Comparison of ENCODE assay signal across 24 cellular contexts in genomic region chr14:36672095-36672494, GRCh38. TPM values are rescaled to one million over a fixed set of nuclear protein-coding genes. Genes with fewer than 3 reads are reported as not detected.
DNase-seq lines count a peak whose midpoint lies in the region; ATAC-seq and TF ChIP-seq lines count a peak whose summit lies in the region.
"Had no signal": no experiment of that assay in that cellular context is flagged by ENCODE, and none has a peak within 500 bp of the region (broad histone marks: within the 10 kb centered on the region; RNA-seq: fewer than 3 reads in every experiment).

No MANE protein-coding gene starts in this region.

- H3K27me3 ChIP-seq in psoas muscle (ENCODE audit: insufficient read depth in 3 of 3, low read length in 2 of 3) = peaks cover 4 to 60% (median 8%) of the 10 kb centered on the region in 3 donors
- no peaks in the 10 kb centered on the region for H3K27me3 ChIP-seq in MM.1S (replicated peaks; ENCODE audit: insufficient read depth, low read length)

- intact Hi-C loops in psoas muscle (cut with DNase I) = no loop called here

- H3K27me3 Mint-ChIP-seq in immature natural killer cell (ENCODE audit: low read depth in 3 of 3) = peaks cover 2 to 6% (median 2%) of the 10 kb centered on the region in 3 donors

- 66 to 83% (median 70%) methylated on average over 4 of the region's 4 CpGs for WGBS in psoas muscle, 3 donors

- no peaks in the 10 kb centered on the region for H3K4me1 Mint-ChIP-seq in immature natural killer cell
- H3K4me1 Mint-ChIP-seq: T-helper 17 cell had no signal

- no peak overlapping the region for H3K27ac Mint-ChIP-seq in immature natural killer cell
- H3K27ac Mint-ChIP-seq: GM23338, T-helper 17 cell had no signal

- H3K27ac ChIP-seq in VCaP (peak overlapping the region; percentile 24), psoas muscle (no peak overlapping the region), MM.1S (ENCODE audit: low read length) (no peak overlapping the region)
- H3K27ac ChIP-seq: PC-9, SJCRH30 had no signal

- peaks cover 3 to 26% (median 8%) of the 10 kb centered on the region in 6 donors for H3K9me3 Mint-ChIP-seq in immature natural killer cell
- H3K9me3 Mint-ChIP-seq: GM23338 had no signal

- no peaks in the 10 kb centered on the region for H3K79me2 ChIP-seq in MM.1S (ENCODE audit: low read length)

- no peaks in the 10 kb centered on the region for H3K4me1 ChIP-seq in psoas muscle
- H3K4me1 ChIP-seq in MM.1S (ENCODE audit: low read length) = no peaks in the 10 kb centered on the region
- H3K4me1 ChIP-seq: SJCRH30 had no signal

- DNase-seq in DMS79 (lab: John Stamatoyannopoulos, UW) (peak; percentile 84), NCI-H1105 treated with DMSO at 0.1 percent for 48 hours (lab: John Stamatoyannopoulos, UW) (peak; percentile 72), NCI-H69 (lab: John Stamatoyannopoulos, UW) (peak; percentile 95), immature natural killer cell (no peak), psoas muscle (no peak), MM.1S (no peak)
- DNase-seq: 8988T, ACHN, Calu3, DMS153, NCI-H1092 treated with DMSO at 0.1 percent for 48 hours, NCI-H2029, NCI-H526 treated with DMSO at 0.1 percent for 48 hours, PC-9, SJCRH30, T-helper 17 cell had no signal

- H3K9me3 ChIP-seq in psoas muscle (no peaks in the 10 kb centered on the region), MM.1S (replicated peaks; ENCODE audit: insufficient read depth, low read length) (no peaks in the 10 kb centered on the region)
- H3K9me3 ChIP-seq: HAP-1, SJCRH30 had no signal

- H3K4me3 Mint-ChIP-seq in immature natural killer cell = no peak overlapping the region
- H3K4me3 Mint-ChIP-seq: GM23338, T-helper 17 cell had no signal

- H3F3A ChIP-seq in MM.1S (ENCODE audit: insufficient read depth, low read length) = no peaks in the 10 kb centered on the region

- TF ChIP-seq CTCF in VCaP (conservative IDR thresholded peaks at IDR 0.05) (no peak), psoas muscle (IDR thresholded peaks at IDR 0.05) (no peak), MM.1S (IDR thresholded peaks at IDR 0.05; ENCODE audit: low read length) (no peak)

- no peak overlapping the region for H3K4me3 ChIP-seq in psoas muscle
- no peak overlapping the region for H3K4me3 ChIP-seq in MM.1S (ENCODE audit: low read length)
- H3K4me3 ChIP-seq: GM23338, HAP-1, PC-9, SJCRH30 had no signal

- peaks cover 0 to 4% (median 0%) of the 10 kb centered on the region in 3 donors for H3K36me3 Mint-ChIP-seq in immature natural killer cell

- no peaks in the 10 kb centered on the region for H3K9me2 ChIP-seq in MM.1S (replicated peaks; ENCODE audit: insufficient read depth, low read length)

- H3K36me3 ChIP-seq in psoas muscle (ENCODE audit: insufficient read depth in 1 of 2, low read depth in 1 of 2) (no peaks in the 10 kb centered on the region), MM.1S (replicated peaks; ENCODE audit: insufficient read depth, low read length) (no peaks in the 10 kb centered on the region)
- H3K36me3 ChIP-seq: HAP-1, SJCRH30 had no signal

- ATAC-seq in psoas muscle = no peak
- ATAC-seq: GM23338, Right ventricle myocardium inferior, SK-N-SH treated with all-trans-retinoic acid at 6 μM for 48 hours, T-helper 17 cell had no signal

- no peak overlapping the region for H3K4me2 ChIP-seq in MM.1S (ENCODE audit: low read depth, low read length)
- H3K4me2 ChIP-seq: GM23338, PC-9 had no signal

- H4K20me1 ChIP-seq in MM.1S (ENCODE audit: insufficient read depth, low read length) = no peaks in the 10 kb centered on the region

- H3K9ac ChIP-seq in MM.1S (ENCODE audit: low read length) = no peak overlapping the region

- no peak overlapping the region for H2AFZ ChIP-seq in MM.1S (ENCODE audit: low read length)
- H2AFZ ChIP-seq: GM23338, PC-9 had no signal

RNA-seq across cellular contexts. Expression of gene PAX9, which starts 10.4 kb away (rescaled TPM):
- polyA plus RNA-seq in immature natural killer cell = under 1 TPM in 1 of 3 donors, not detected in 2; 0.07 TPM
- total RNA-seq in psoas muscle = 1 to 10 TPM in 1 of 4 donors, under 1 TPM in 3; 0.24 to 1.4 (median 0.56) TPM
- polyA plus RNA-seq in psoas muscle = under 1 TPM; 0.13 to 0.49 (median 0.47) TPM
- total RNA-seq: G401, GM23338, Right ventricle myocardium inferior, RPMI7951, SJCRH30 had no signal
- polyA plus RNA-seq: BJ had no signal

Comparison
In these comparisons a context has a peak if more than half of its experiments do, and no peak if none do; other contexts are left out.
1. DNase-seq: peak in DMS79 (single experiment), NCI-H1105 treated with DMSO at 0.1 percent for 48 hours (single experiment) and NCI-H69 (single experiment); none in immature natural killer cell (0 of 3), psoas muscle (0 of 2) and MM.1S (single experiment).